In genomic region chr6:111483736-111484654, GRCh38 we compare ENCODE assay signal across 8 cellular contexts. TPM values are rescaled to one million over a fixed set of nuclear protein-coding genes. Genes with fewer than 3 reads are reported as not detected.
DNase-seq lines count a peak whose midpoint lies in the region; ATAC-seq and TF ChIP-seq lines count a peak whose summit lies in the region.

No MANE protein-coding gene starts in this region.

- H3K4me2 ChIP-seq in BLaER1 treated with 17β-estradiol and CSF1 and Interleukin-3, amounts not matched to agents 10 nM and 100 nM: peak overlapping the region; percentile 78 to 95 (median 88)

- DNase-seq in GM19238 (ENCODE audit: insufficient read length, low spot score): peak; percentile 64
- DNase-seq in NCI-H460 (ENCODE audit: extremely low read depth, low read depth): peak; percentile 78
- DNase-seq in activated CD4-positive, alpha-beta T cell treated with anti-CD3 and anti-CD28 coated beads for 48 hours: peak; percentile 89
- peak; percentile 73 to 91 (median 88) for DNase-seq in dorsolateral prefrontal cortex
- peak; percentile 95 to 98 for DNase-seq in lower leg skin (ENCODE audit: low spot score in 2 of 2)
- peak; percentile 84 for DNase-seq in stimulated activated CD4-positive, alpha-beta T cell treated with anti-CD3 and anti-CD28 coated beads, Interleukin-4, amount 100 ng/mL, for 24 hours

- intact Hi-C loops in dorsolateral prefrontal cortex (cut with DNase I): loop anchor here (1.0 to 10.0 kb wide), 9 partner anchors 67 to 559 kb away; partner anchors contain the start of gene TRAF3IP2 (in 2 of the 2)
- intact Hi-C loops in lower leg skin (cut with DNase I; ENCODE audit: low total_unique reads): loop anchor here (10.0 kb wide), 1 partner anchor 121 kb away; the partner anchor contains the start of gene TRAF3IP2

- WGBS in lower leg skin, 2 donors: 1 to 3% methylated on average over 33 to 35 of the region's 67 CpGs

- H3K27ac ChIP-seq in BLaER1 treated with 17β-estradiol and CSF1 and Interleukin-3, amounts not matched to agents 10 nM and 100 nM: peak overlapping the region; percentile 93 to 98 (median 97)
- peak overlapping the region; percentile 94 to 100 (median 99) for H3K27ac ChIP-seq in dorsolateral prefrontal cortex

- peak; percentile 63 for ATAC-seq in HG03432 (IDR thresholded peaks at IDR 0.05; ENCODE audit: unreplicated experiment)

- peaks cover 0 to 35% (median 14%) of the 10 kb centered on the region in 11 experiments; a peak in 12 of 22 replicates for H4K20me1 ChIP-seq in BLaER1 treated with 17β-estradiol and CSF1 and Interleukin-3, amounts not matched to agents 10 nM and 100 nM

- H3K27me3 ChIP-seq in BLaER1 treated with 17β-estradiol and CSF1 and Interleukin-3, amounts not matched to agents 10 nM and 100 nM: no peaks in the 10 kb centered on the region
- no peaks in the 10 kb centered on the region for H3K27me3 ChIP-seq in dorsolateral prefrontal cortex

- TF ChIP-seq CTCF in dorsolateral prefrontal cortex (IDR thresholded peaks at IDR 0.05 in 54 of 56, conservative IDR thresholded peaks at IDR 0.05 in 2 of 56; ENCODE audit: low read depth in 1 of 56, partially characterized antibody in 56 of 56) (peak in 11 of 56 donors; percentile 5 to 27 (median 8)), lower leg skin (IDR thresholded peaks at IDR 0.05) (no peak)

- peaks cover 0 to 6% (median 0%) of the 10 kb centered on the region in 11 experiments; a peak in 2 of 22 replicates for H3K9me3 ChIP-seq in BLaER1 treated with 17β-estradiol and CSF1 and Interleukin-3, amounts not matched to agents 10 nM and 100 nM (replicated peaks in 1 of 11)

- H3K9ac ChIP-seq in BLaER1 treated with 17β-estradiol and CSF1 and Interleukin-3, amounts not matched to agents 10 nM and 100 nM: peak overlapping the region; percentile 89 to 98 (median 96)

- H3K36me3 ChIP-seq in BLaER1 treated with 17β-estradiol and CSF1 and Interleukin-3, amounts not matched to agents 10 nM and 100 nM: peaks cover 0 to 31% (median 20%) of the 10 kb centered on the region in 11 experiments; a peak in 17 of 22 replicates

- H3K4me1 ChIP-seq in BLaER1 treated with 17β-estradiol and CSF1 and Interleukin-3, amounts not matched to agents 10 nM and 100 nM: peaks cover 41 to 70% (median 61%) of the 10 kb centered on the region in 10 experiments

- peak in 1 of 2 donors; percentile 26 for TF ChIP-seq POLR2A in lower leg skin (IDR thresholded peaks at IDR 0.05)

- H3K4me3 ChIP-seq in BLaER1 treated with 17β-estradiol and CSF1 and Interleukin-3, amounts not matched to agents 10 nM and 100 nM: peak overlapping the region; percentile 78 to 96 (median 92)
- H3K4me3 ChIP-seq in dorsolateral prefrontal cortex (peak overlapping the region; percentile 59 to 98 (median 89)), lower leg skin (ENCODE audit: low read depth, poor library complexity, severe bottlenecking) (peak overlapping the region; percentile 99)

RNA-seq across cellular contexts. Expression of gene REV3L, which starts 1.0 kb away (rescaled TPM):
- total RNA-seq in NCI-H460 (2014; rRNA removed; shearing (Covaris generic)): 10.1 and 11.3 TPM in 2 replicates
- polyA plus RNA-seq in NCI-H460 (2014; cell fraction: nucleus; rRNA removed): 14.7 and 17.6 TPM in 2 replicates
- total RNA-seq in dorsolateral prefrontal cortex (10 to 100 TPM; 34.5 to 90.2 (median 58.2) TPM), lower leg skin (10 to 100 TPM; 25.9 to 45.9 (median 28.6) TPM)

Comparison
In these comparisons a context has a peak if more than half of its experiments do, and no peak if none do; other contexts are left out.
1. Peak in every context shown above with its lines: DNase-seq, ATAC-seq, H3K4me3 ChIP-seq and H3K27ac ChIP-seq.